In the genomic region with DNA sequence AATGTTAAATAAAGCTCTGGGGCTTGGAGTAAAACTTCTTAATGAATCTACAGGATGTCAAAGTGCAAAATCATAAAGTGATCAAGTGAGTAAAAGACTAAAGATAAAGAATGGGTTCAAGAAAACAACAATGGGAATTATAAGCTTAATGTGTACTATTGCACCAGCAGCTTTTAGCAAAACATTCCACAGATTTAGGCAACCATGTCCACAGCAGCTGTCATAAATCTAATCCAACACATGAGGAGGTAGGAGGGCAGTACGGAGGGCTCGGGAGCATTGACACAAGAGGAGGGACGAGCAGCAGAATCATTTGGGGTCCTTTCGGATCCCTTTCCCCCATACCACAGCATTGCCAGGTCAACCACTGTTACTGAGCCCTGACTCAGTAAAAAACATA, we compare ENCODE assay signal across 21 cellular contexts.
DNase-seq lines count a peak whose midpoint lies in the region; ATAC-seq and TF ChIP-seq lines count a peak whose summit lies in the region.
"Had no signal": no experiment of that assay in that cellular context is flagged by ENCODE, and none has a peak within 500 bp of the region (broad histone marks: within the 10 kb centered on the region; RNA-seq: fewer than 3 reads in every experiment).

No MANE protein-coding gene starts in this region.

- peak overlapping the region; percentile 88 for H3K27ac Mint-ChIP-seq in nephron progenitor cell
- H3K27ac Mint-ChIP-seq: CD4-positive, CD25-positive, alpha-beta regulatory T cell had no signal

- H3K36me3 ChIP-seq in HAP-1 (replicated peaks) (no peaks in the 10 kb centered on the region), SJCRH30 (no peaks in the 10 kb centered on the region)
- H3K36me3 ChIP-seq: BE2C had no signal

- no peaks in the 10 kb centered on the region for H3K36me3 Mint-ChIP-seq in nephron progenitor cell (ENCODE audit: low read depth)
- H3K36me3 Mint-ChIP-seq: CD4-positive, CD25-positive, alpha-beta regulatory T cell had no signal

- no peak for ATAC-seq in GM18519 (IDR thresholded peaks at IDR 0.05; ENCODE audit: low FRiP score, unreplicated experiment)
- ATAC-seq: GM12878, HepG2, Right ventricle myocardium inferior had no signal

- peaks cover 35% of the 10 kb centered on the region for H3K4me1 Mint-ChIP-seq in nephron progenitor cell
- H3K4me1 Mint-ChIP-seq: CD4-positive, CD25-positive, alpha-beta regulatory T cell had no signal

- DNase-seq in HAP-1 (ENCODE audit: low spot score in 2 of 2): peak; percentile 20 to 28
- DNase-seq in SJCRH30: peak; percentile 62 to 72
- peak; percentile 5 for DNase-seq in fibroblast of villous mesenchyme (ENCODE audit: low read depth)
- DNase-seq in nephron progenitor cell: peak; percentile 49
- DNase-seq in NCI-H1105 treated with DMSO at 0.1 percent for 48 hours (lab: John Stamatoyannopoulos, UW): no peak
- no peak for DNase-seq in NCI-H2029 treated with DMSO at 0.1 percent for 48 hours (lab: John Stamatoyannopoulos, UW)
- DNase-seq: BE2C; CD4-positive, CD25-positive, alpha-beta regulatory T cell; DMS53; EL; GOT3; KBM-7; NCI-H1105; NCI-H187; NCI-H69; NK-92 treated with Interleukin-12 subunit alpha and Interleukin-12 subunit beta, amount 100 ng/mL, for 24 hours had no signal

- in situ Hi-C loops in HAP-1 (cut with MboI; ENCODE audit: low sequenced_read_pairs): no loop called here

- H3K4me1 ChIP-seq in HAP-1 (peaks cover 29% of the 10 kb centered on the region), SJCRH30 (peaks cover 28% of the 10 kb centered on the region)
- H3K4me1 ChIP-seq: BE2C had no signal

- H3K9me3 ChIP-seq in HAP-1: no peaks in the 10 kb centered on the region
- H3K9me3 ChIP-seq in SJCRH30 (replicated peaks): no peaks in the 10 kb centered on the region
- H3K9me3 ChIP-seq: BE2C had no signal

- H3K27ac ChIP-seq in SJCRH30: peak overlapping the region; percentile 64
- H3K27ac ChIP-seq: SK-N-MC had no signal

- peaks cover 3% of the 10 kb centered on the region for H3K27me3 Mint-ChIP-seq in nephron progenitor cell (ENCODE audit: low read depth, poor library complexity)
- H3K27me3 Mint-ChIP-seq: CD4-positive, CD25-positive, alpha-beta regulatory T cell had no signal

- no peak overlapping the region for H3K4me3 ChIP-seq in HAP-1
- peak overlapping the region; percentile 41 for H3K4me3 ChIP-seq in SJCRH30
- H3K4me3 ChIP-seq in fibroblast of villous mesenchyme (ENCODE audit: low read depth, low read length): no peak overlapping the region
- H3K4me3 ChIP-seq: GM12878, SK-N-MC had no signal

- H3K4me3 Mint-ChIP-seq in nephron progenitor cell: peak overlapping the region; percentile 41
- H3K4me3 Mint-ChIP-seq: CD4-positive, CD25-positive, alpha-beta regulatory T cell had no signal

- no peak for TF ChIP-seq CTCF in fibroblast of villous mesenchyme (IDR thresholded peaks at IDR 0.05; ENCODE audit: insufficient read depth, low read depth, low read length)
- TF ChIP-seq CTCF in nephron progenitor cell (IDR thresholded peaks at IDR 0.05): no peak

- H3K27me3 ChIP-seq in HAP-1 (ENCODE audit: low read depth) (no peaks in the 10 kb centered on the region), SJCRH30 (no peaks in the 10 kb centered on the region)
- H3K27me3 ChIP-seq: BE2C had no signal

- no peaks in the 10 kb centered on the region for H3K9me3 Mint-ChIP-seq in nephron progenitor cell

Comparison
In these comparisons a context has a peak if more than half of its experiments do, and no peak if none do; other contexts are left out.
1. DNase-seq: peak in HAP-1 (2 of 2), SJCRH30 (2 of 2), fibroblast of villous mesenchyme (single experiment) and nephron progenitor cell (single experiment); none in NCI-H1105 treated with DMSO at 0.1 percent for 48 hours (single experiment) and NCI-H2029 treated with DMSO at 0.1 percent for 48 hours (single experiment).